9 cellular contexts compared by ENCODE assay signal in the genomic region with DNA sequence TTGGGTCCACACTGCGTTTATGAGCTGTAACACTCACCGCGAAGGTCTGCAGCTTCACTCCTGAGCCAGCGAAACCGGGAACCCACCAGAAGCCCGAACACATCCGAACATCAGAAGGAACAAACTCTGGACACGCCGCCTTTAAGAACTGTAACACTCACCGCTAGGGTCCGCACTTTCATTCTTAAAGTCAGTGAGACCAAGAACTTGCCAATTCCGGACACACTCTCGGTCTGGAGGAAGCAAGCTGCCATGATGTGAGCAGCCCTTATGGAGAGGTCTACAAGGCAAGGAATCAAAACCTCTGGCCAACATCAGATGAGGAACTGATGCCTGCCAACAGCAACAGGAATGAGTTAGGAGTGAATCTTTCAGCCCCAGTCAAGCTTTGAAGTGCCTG.
DNase-seq lines count a peak whose midpoint lies in the region; ATAC-seq and TF ChIP-seq lines count a peak whose summit lies in the region.
"Had no signal": no experiment of that assay in that cellular context is flagged by ENCODE, and none has a peak within 500 bp of the region (broad histone marks: within the 10 kb centered on the region; RNA-seq: fewer than 3 reads in every experiment).

No MANE protein-coding gene starts in this region.

- H3K27ac ChIP-seq in osteoblast (ENCODE audit: low read depth, low read length): no peak overlapping the region

- H3K4me1 ChIP-seq in osteoblast (ENCODE audit: insufficient read depth, low read length): no peaks in the 10 kb centered on the region

- CTCF ChIA-PET in GM10248 (lab: Yijun Ruan, JAX): interaction anchor here (0.7 to 1.9 kb wide), 12 partner anchors 8 to 116 kb away, joined by 3 to 17 read pairs (median 3); no protein-coding TSS in a partner anchor

- no peak overlapping the region for H3K4me3 ChIP-seq in epithelial cell of proximal tubule (ENCODE audit: low read depth, low read length)
- no peak overlapping the region for H3K4me3 ChIP-seq in osteoblast (ENCODE audit: insufficient read depth, low read length)

- no peaks in the 10 kb centered on the region for H4K20me1 ChIP-seq in osteoblast (ENCODE audit: insufficient read depth, low read length)

- no peak for ATAC-seq in GM21447 (IDR thresholded peaks at IDR 0.05; ENCODE audit: unreplicated experiment)
- ATAC-seq in activated T-helper 17 cell treated with anti-CD3 and anti-CD28 coated beads, Interleukin-2, amount 50 U/mL, for 72 hours (replicated peaks): no peak
- ATAC-seq: SK-N-SH treated with all-trans-retinoic acid at 6 μM for 48 hours had no signal

- no peaks in the 10 kb centered on the region for H3K36me3 Mint-ChIP-seq in activated T-helper 17 cell treated with anti-CD3 and anti-CD28 coated beads, Interleukin-2, amount 50 U/mL, for 72 hours (ENCODE audit: low read depth)

- no peak overlapping the region for H3K27ac Mint-ChIP-seq in activated T-helper 17 cell treated with anti-CD3 and anti-CD28 coated beads, Interleukin-2, amount 50 U/mL, for 72 hours

- no peaks in the 10 kb centered on the region for H3K4me1 Mint-ChIP-seq in activated T-helper 17 cell treated with anti-CD3 and anti-CD28 coated beads, Interleukin-2, amount 50 U/mL, for 72 hours

- no peaks in the 10 kb centered on the region for H3K9me3 Mint-ChIP-seq in activated T-helper 17 cell treated with anti-CD3 and anti-CD28 coated beads, Interleukin-2, amount 50 U/mL, for 72 hours

- peak; percentile 19 for TF ChIP-seq CTCF in GM10248 (IDR thresholded peaks at IDR 0.05; ENCODE audit: control extremely low read depth, extremely low read depth, low read depth, missing control alignments)
- TF ChIP-seq CTCF in epithelial cell of proximal tubule (conservative IDR thresholded peaks at IDR 0.05; ENCODE audit: low read depth, low read length): peak; percentile 50
- no peak for TF ChIP-seq CTCF in osteoblast (IDR thresholded peaks at IDR 0.05; ENCODE audit: extremely low read depth, low read depth, low read length)

- no peaks in the 10 kb centered on the region for H3K27me3 ChIP-seq in osteoblast (ENCODE audit: insufficient read depth, low read length)

- H3K4me2 ChIP-seq in osteoblast (ENCODE audit: insufficient read depth, low read length): no peak overlapping the region

- no peaks in the 10 kb centered on the region for H3K79me2 ChIP-seq in osteoblast (ENCODE audit: insufficient read depth, low read length)

- no peak for DNase-seq in GM10248 (ENCODE audit: extremely low spot score)
- peak; percentile 49 for DNase-seq in NOMO-1 treated with DMSO at 0.1 percent for 48 hours (lab: John Stamatoyannopoulos, UW; ENCODE audit: unreplicated experiment)
- no peak for DNase-seq in epithelial cell of proximal tubule (ENCODE audit: low read depth)
- no peak for DNase-seq in osteoblast (ENCODE audit: insufficient read length, low spot score, missing footprints)
- DNase-seq in effector CD8-positive, alpha-beta T cell (lab: John Stamatoyannopoulos, UW): no peak
- no peak for DNase-seq in activated naive CD4-positive, alpha-beta T cell (lab: John Stamatoyannopoulos, UW)

- no peaks in the 10 kb centered on the region for H3K9me3 ChIP-seq in osteoblast (ENCODE audit: low read depth, low read length)

- H3K27me3 Mint-ChIP-seq in activated T-helper 17 cell treated with anti-CD3 and anti-CD28 coated beads, Interleukin-2, amount 50 U/mL, for 72 hours: peaks cover 16% of the 10 kb centered on the region

- H3K4me3 Mint-ChIP-seq in activated T-helper 17 cell treated with anti-CD3 and anti-CD28 coated beads, Interleukin-2, amount 50 U/mL, for 72 hours: no peak overlapping the region

- no peaks in the 10 kb centered on the region for H3K36me3 ChIP-seq in osteoblast (ENCODE audit: insufficient read depth, low read length)

- POLR2A ChIA-PET in GM10248 (lab: Yijun Ruan, JAX): no interaction called here

- peak overlapping the region; percentile 36 for H2AFZ ChIP-seq in osteoblast (ENCODE audit: low read length)
